ENCODE assay signal across 24 cellular contexts in the genomic region with DNA sequence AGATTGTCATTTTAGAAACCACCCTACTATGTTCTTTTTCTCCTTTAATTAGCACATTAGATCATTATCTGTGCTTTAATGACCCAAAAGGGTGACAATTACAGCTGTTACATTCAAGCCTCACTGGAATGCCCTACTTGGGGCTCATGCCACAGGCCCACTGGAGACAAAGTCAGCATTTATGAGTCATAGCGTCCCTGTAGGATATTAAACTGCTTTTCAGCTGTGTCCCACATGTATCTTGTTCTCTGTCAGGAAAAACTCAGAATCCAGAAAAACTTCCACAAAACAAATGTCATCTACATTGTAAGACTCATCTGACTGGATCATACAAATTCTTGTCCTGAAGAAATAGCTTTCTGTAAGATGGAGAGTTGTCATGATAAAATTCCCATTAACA.
DNase-seq lines count a peak whose midpoint lies in the region; ATAC-seq, FAIRE-seq and TF ChIP-seq lines count a peak whose summit lies in the region.
"Had no signal": no experiment of that assay in that cellular context is flagged by ENCODE, and none has a peak within 500 bp of the region (broad histone marks: within the 10 kb centered on the region; RNA-seq: fewer than 3 reads in every experiment).

No MANE protein-coding gene starts in this region.

- H2AFZ ChIP-seq in endothelial cell of umbilical vein (ENCODE audit: low read depth, low read length), result no peak overlapping the region
- H2AFZ ChIP-seq: parathyroid adenoma had no signal

- no peak for FAIRE-seq in endothelial cell of umbilical vein (lab: Jason Lieb, UNC)
- FAIRE-seq: colon, K562, RCC 7860 had no signal

- H3K27me3 ChIP-seq in endothelial cell of umbilical vein (ENCODE audit: control insufficient read depth in 2 of 2, insufficient read depth in 2 of 2, low read length in 2 of 2) (no peaks in the 10 kb centered on the region), vagina (no peaks in the 10 kb centered on the region), transverse colon (no peaks in the 10 kb centered on the region)
- H3K27me3 ChIP-seq: upper lobe of left lung had no signal

- TF ChIP-seq EP300 in transverse colon (IDR thresholded peaks at IDR 0.05; ENCODE audit: low read depth), result no peak

- no peak overlapping the region for H3K4me3 ChIP-seq in endothelial cell of umbilical vein (replicated peaks in 1 of 3; ENCODE audit: insufficient read depth in 1 of 3, low read depth in 1 of 3, low read length in 3 of 3)
- no peak overlapping the region for H3K4me3 ChIP-seq in vagina
- no peak overlapping the region for H3K4me3 ChIP-seq in transverse colon
- H3K4me3 ChIP-seq: K562, upper lobe of left lung had no signal

- intact Hi-C loops in Right ventricle myocardium superior (cut with DNase I), result no loop called here
- intact Hi-C loops in cardiac septum (cut with DNase I), result no loop called here
- intact Hi-C loops in endothelial cell of umbilical vein (cut with micrococcal nuclease), result no loop called here
- intact Hi-C loops in vagina (cut with DNase I), result no loop called here
- intact Hi-C loops in transverse colon (cut with DNase I; ENCODE audit: low total_unique reads), result no loop called here

- H3K79me2 ChIP-seq in endothelial cell of umbilical vein (ENCODE audit: control insufficient read depth, insufficient read depth, low read length), result no peaks in the 10 kb centered on the region
- H3K79me2 ChIP-seq: parathyroid adenoma had no signal

- CTCF ChIA-PET in endothelial cell of umbilical vein (lab: Charles Lee), result interaction anchor here (1.0 kb wide), 1 partner anchor 11 kb away, joined by 3 read pairs; no protein-coding TSS in a partner anchor

- in situ Hi-C loops in transverse colon (cut with MboI; ENCODE audit: low pct_ligation_motif_present in 1 of 4, low pct_unique_long_range_greater_than_20kb in 1 of 4, low sequenced_read_pairs in 3 of 4), result no loop called here

- H3K4me2 ChIP-seq in endothelial cell of umbilical vein (ENCODE audit: insufficient read depth, low read length), result no peak overlapping the region

- no peak for TF ChIP-seq POLR2A in endothelial cell of umbilical vein (IDR thresholded peaks at IDR 0.05; ENCODE audit: low read depth, low read length)
- no peak for TF ChIP-seq POLR2A in vagina (IDR thresholded peaks at IDR 0.05)
- TF ChIP-seq POLR2A in transverse colon (IDR thresholded peaks at IDR 0.05), result no peak

- POLR2A ChIA-PET in endothelial cell of umbilical vein (lab: Charles Lee), result no interaction called here

- no peak overlapping the region for H3K9ac ChIP-seq in endothelial cell of umbilical vein (replicated peaks; ENCODE audit: extremely low read depth, insufficient read depth, low read length)
- H3K9ac ChIP-seq: parathyroid adenoma had no signal

- no peaks in the 10 kb centered on the region for H3K9me1 ChIP-seq in endothelial cell of umbilical vein (replicated peaks; ENCODE audit: control insufficient read depth, extremely low read depth, insufficient read depth, low read length)

- 0 to 37% methylated on average over 1 of the region's 1 CpG for WGBS in transverse colon (ENCODE audit: low coverage in 1 of 2), 2 donors

- H3K9me3 ChIP-seq in endothelial cell of umbilical vein (replicated peaks; ENCODE audit: control insufficient read depth, insufficient read depth, low read length) (no peaks in the 10 kb centered on the region), vagina (no peaks in the 10 kb centered on the region), transverse colon (no peaks in the 10 kb centered on the region)
- H3K9me3 ChIP-seq: upper lobe of left lung had no signal

- H3K36me3 ChIP-seq in endothelial cell of umbilical vein (ENCODE audit: control insufficient read depth in 2 of 2, extremely low read depth in 1 of 2, insufficient read depth in 2 of 2, low read length in 2 of 2) (no peaks in the 10 kb centered on the region), vagina (no peaks in the 10 kb centered on the region), transverse colon (no peaks in the 10 kb centered on the region)
- H3K36me3 ChIP-seq: upper lobe of left lung had no signal

- H4K20me1 ChIP-seq in endothelial cell of umbilical vein (replicated peaks; ENCODE audit: control insufficient read depth, extremely low read depth, insufficient read depth, low read length), result no peaks in the 10 kb centered on the region

- H3K4me1 ChIP-seq in endothelial cell of umbilical vein (ENCODE audit: control insufficient read depth, extremely low read depth, insufficient read depth, low read length) (peaks cover 6% of the 10 kb centered on the region), vagina (no peaks in the 10 kb centered on the region), transverse colon (peaks cover 0 to 3% (median 0%) of the 10 kb centered on the region in 4 donors)
- H3K4me1 ChIP-seq: parathyroid adenoma had no signal

- BruUV-seq in endothelial cell of umbilical vein (replicated peaks; lab: Mats Ljungman, UMichigan), result no TSS peak

- dilution Hi-C loops in endothelial cell of umbilical vein (cut with MboI; ENCODE audit: extremely low pct_ligation_motif_present, low sequenced_read_pairs), result no loop called here

- ATAC-seq in Right ventricle myocardium superior (ENCODE audit: poor library complexity) (peak; percentile 77), HG02973 (IDR thresholded peaks at IDR 0.05; ENCODE audit: unreplicated experiment) (no peak)
- ATAC-seq: activated naive CD8-positive, alpha-beta T cell treated with anti-CD3 and anti-CD28 coated beads, Interleukin-2, amount 50 U/mL, for 24 hours; K562; left colon; stimulated activated naive B cell treated with anti-CD40 and anti-IgM and Interleukin-4, amounts not matched to agents 10 μg/mL and 1 μg/mL and 100 μg/mL, for 72 hours had no signal

- DNase-seq in Right ventricle myocardium superior (no peak), cardiac septum (ENCODE audit: low spot score) (no peak), endothelial cell of umbilical vein (ENCODE audit: low read depth, low spot score) (peak; percentile 7), iris pigment epithelial cell (ENCODE audit: low read depth) (peak; percentile 30), vagina (ENCODE audit: extremely low spot score in 2 of 2) (no peak), GM10266 (ENCODE audit: extremely low spot score) (no peak), transverse colon (no peak)
- DNase-seq: 8988T; activated CD4-positive, alpha-beta memory T cell treated with anti-CD3 and anti-CD28 coated beads, Interleukin-2, amount 10 ng/mL, durations not matched to agents 7 days and 5 days; activated naive CD8-positive, alpha-beta T cell treated with anti-CD3 and anti-CD28 coated beads, Interleukin-2, amount 50 U/mL, for 24 hours; activated T-cell treated with anti-CD3 and anti-CD28 coated beads, Interleukin-2, amount 50 U/mL, for 48 hours; CD4-positive, CD25-positive, alpha-beta regulatory T cell; DND-41; hippocampal formation; left colon; NCI-H1092 treated with DMSO at 0.1 percent for 48 hours; stimulated activated CD4-positive, alpha-beta T cell treated with anti-CD3 and anti-CD28 coated beads, Interleukin-12 subunit alpha, Interleukin-12 subunit beta, amount 100 ng/mL, for 4 hours; stimulated activated naive B cell treated with anti-CD40 and anti-IgM and Interleukin-4, amounts not matched to agents 10 μg/mL and 1 μg/mL and 100 μg/mL, for 72 hours; upper lobe of left lung had no signal

- no peak overlapping the region for H3K27ac ChIP-seq in endothelial cell of umbilical vein (ENCODE audit: insufficient read depth, low read depth, low read length)
- H3K27ac ChIP-seq in vagina, result peak overlapping the region; percentile 51
- H3K27ac ChIP-seq in transverse colon, result no peak overlapping the region
- H3K27ac ChIP-seq: parathyroid adenoma, upper lobe of left lung had no signal

- no peak for TF ChIP-seq CTCF in endothelial cell of umbilical vein (IDR thresholded peaks at IDR 0.05; ENCODE audit: extremely low read depth in 1 of 2, insufficient read depth in 1 of 2, low read depth in 1 of 2, low read length in 2 of 2)
- TF ChIP-seq CTCF in vagina (IDR thresholded peaks at IDR 0.05), result no peak
- TF ChIP-seq CTCF in GM10266 (IDR thresholded peaks at IDR 0.05; ENCODE audit: control insufficient read depth, insufficient read depth, low read depth, missing control alignments), result no peak
- TF ChIP-seq CTCF in transverse colon (IDR thresholded peaks at IDR 0.05), result no peak

TF ChIP-seq in endothelial cell of umbilical vein, 7 proteins besides CTCF, POLR2A, EP300 and RAD21:
- no peak for TF ChIP-seq FOS (IDR thresholded peaks at IDR 0.05; ENCODE audit: borderline replicate concordance, insufficient read depth, low read length)
- no peak for TF ChIP-seq MYC (IDR thresholded peaks at IDR 0.05; ENCODE audit: low read depth, low read length)
- no peak for TF ChIP-seq EZH2 (IDR thresholded peaks at IDR 0.05; ENCODE audit: borderline replicate concordance, low read depth, low read length, severe bottlenecking)

Comparison
In these comparisons a context has a peak if more than half of its experiments do, and no peak if none do; other contexts are left out.
1. DNase-seq: peak in endothelial cell of umbilical vein (single experiment) and iris pigment epithelial cell (single experiment); none in Right ventricle myocardium superior (single experiment), cardiac septum (single experiment), vagina (0 of 2), GM10266 (single experiment) and transverse colon (single experiment).